ENCODE assay signal across 1 cellular context in genomic region chr19:44221291-44221690, GRCh38. TPM values are rescaled to one million over a fixed set of nuclear protein-coding genes. Genes with fewer than 3 reads are reported as not detected.
"Had no signal": no experiment of that assay in that cellular context is flagged by ENCODE, and none has a peak within 500 bp of the region (broad histone marks: within the 10 kb centered on the region; RNA-seq: fewer than 3 reads in every experiment).

No MANE protein-coding gene starts in this region.

RNA-seq across cellular contexts. Expression of gene ZNF233, which starts 38.4 kb away (rescaled TPM):
- total RNA-seq: left lobe of liver had no signal
